In genomic region chr5:181187500-181188213, GRCh38 we compare ENCODE assay signal across 1 cellular context.
A peak's percentile ranks its signal among the peaks of the same experiment; 100 is the strongest.
TF ChIP-seq lines count a peak whose summit lies in the region.

No MANE protein-coding gene starts in this region.

TF ChIP-seq in HepG2, 621 proteins besides CTCF, POLR2A, EP300 and RAD21 (continued from another document and continues in another):
- TF ChIP-seq TRAFD1 (CRISPR knock-in tag; IDR thresholded peaks at IDR 0.05; ENCODE audit: borderline replicate concordance) (no peak), ZNF878 (CRISPR knock-in tag; IDR thresholded peaks at IDR 0.05) (no peak), MXD4 (CRISPR knock-in tag; IDR thresholded peaks at IDR 0.05) (0 out of 2 replicates have a peak, but pooled peaks have one; percentile 14), CREBL2 (CRISPR knock-in tag; IDR thresholded peaks at IDR 0.05; ENCODE audit: borderline replicate concordance) (no peak), ZBTB7B (CRISPR knock-in tag; IDR thresholded peaks at IDR 0.05) (peak; percentile 69), ZIK1 (CRISPR knock-in tag; IDR thresholded peaks at IDR 0.05; ENCODE audit: borderline replicate concordance, low read depth) (peak; percentile 43; the same call in 1 of the 2 replicates), ZKSCAN5 (CRISPR knock-in tag; IDR thresholded peaks at IDR 0.05) (no peak), ZFAT (CRISPR knock-in tag; conservative IDR thresholded peaks at IDR 0.05) (no peak), GATAD1 (CRISPR knock-in tag; IDR thresholded peaks at IDR 0.05) (peak; percentile 45), FOXJ3 (CRISPR knock-in tag; IDR thresholded peaks at IDR 0.05; ENCODE audit: borderline replicate concordance) (peak; percentile 65; the same call in 1 of the 2 replicates), ZNF598 (CRISPR knock-in tag; IDR thresholded peaks at IDR 0.05; ENCODE audit: borderline replicate concordance) (no peak; the same call in 1 of the 2 replicates), FIP1L1 (IDR thresholded peaks at IDR 0.05; ENCODE audit: borderline replicate concordance, insufficient read depth, low read depth, low read length) (no peak), ZNF552 (CRISPR knock-in tag; IDR thresholded peaks at IDR 0.05; ENCODE audit: borderline replicate concordance) (no peak), SAP130 (CRISPR knock-in tag; IDR thresholded peaks at IDR 0.05; ENCODE audit: low read depth) (peak; percentile 45), ZNF264 (CRISPR knock-in tag; IDR thresholded peaks at IDR 0.05) (peak; percentile 80; the same call in 1 of the 2 replicates), RCOR2 (CRISPR knock-in tag; IDR thresholded peaks at IDR 0.05) (peak; percentile 52; the same call in 1 of the 2 replicates), MLLT10 (CRISPR knock-in tag; IDR thresholded peaks at IDR 0.05) (no peak), ZMAT3 (CRISPR knock-in tag; conservative IDR thresholded peaks at IDR 0.05) (no peak), SMARCC2 (IDR thresholded peaks at IDR 0.05) (no peak), TGIF2 (CRISPR knock-in tag; IDR thresholded peaks at IDR 0.05) (peak; percentile 69), ZNF382 (CRISPR knock-in tag; IDR thresholded peaks at IDR 0.05; ENCODE audit: borderline replicate concordance) (no peak), ZSCAN12 (CRISPR knock-in tag; IDR thresholded peaks at IDR 0.05) (no peak), ZBTB21 (CRISPR knock-in tag; IDR thresholded peaks at IDR 0.05) (no peak), ELF1 (CRISPR knock-in tag; IDR thresholded peaks at IDR 0.05) (peak; percentile 55; the same call in 1 of the 2 replicates), KDM4B (CRISPR knock-in tag; IDR thresholded peaks at IDR 0.05) (peak; percentile 53; the same call in 1 of the 2 replicates), GABPB1 (CRISPR knock-in tag; IDR thresholded peaks at IDR 0.05) (peak; percentile 33; the same call in 1 of the 2 replicates), LCORL (IDR thresholded peaks at IDR 0.05) (no peak), LCORL (CRISPR knock-in tag; IDR thresholded peaks at IDR 0.05) (peak; percentile 38; the same call in 1 of the 2 replicates), NKX3-1 (CRISPR knock-in tag; IDR thresholded peaks at IDR 0.05) (no peak), NFYB (CRISPR knock-in tag; IDR thresholded peaks at IDR 0.05) (no peak), AGO2 (optimal IDR thresholded peaks at IDR 0.05; ENCODE audit: low read depth, low read length) (no peak), ATF4 (CRISPR knock-in tag; IDR thresholded peaks at IDR 0.05) (peak in 1 of 2 experiments; percentile 20; a peak in 1 of 4 replicates), ZNF432 (CRISPR knock-in tag; IDR thresholded peaks at IDR 0.05; ENCODE audit: borderline replicate concordance) (no peak), RXRA (CRISPR knock-in tag; IDR thresholded peaks at IDR 0.05) (peak; percentile 59; the same call in 1 of the 2 replicates), REST (IDR thresholded peaks at IDR 0.05; ENCODE audit: borderline replicate concordance in 1 of 2, low read depth in 1 of 2, low read length in 2 of 2) (no peak), SRY (CRISPR knock-in tag; IDR thresholded peaks at IDR 0.05) (no peak), HIC2 (CRISPR knock-in tag; IDR thresholded peaks at IDR 0.05; ENCODE audit: low read depth) (0 out of 2 replicates have a peak, but pooled peaks have one; percentile 31), PCBP1 (IDR thresholded peaks at IDR 0.05; ENCODE audit: borderline replicate concordance, low read depth, low read length) (no peak), ZFP36L2 (CRISPR knock-in tag; IDR thresholded peaks at IDR 0.05) (no peak), ISX (CRISPR knock-in tag; conservative IDR thresholded peaks at IDR 0.05) (no peak), NFE2 (CRISPR knock-in tag; IDR thresholded peaks at IDR 0.05) (no peak), IKZF4 (CRISPR knock-in tag; IDR thresholded peaks at IDR 0.05; ENCODE audit: borderline replicate concordance, low read depth, not compliant biosample characterization) (peak; percentile 70), ONECUT2 (CRISPR knock-in tag; IDR thresholded peaks at IDR 0.05) (no peak), USF2 (IDR thresholded peaks at IDR 0.05; ENCODE audit: low read depth, low read length) (no peak), USF2 (CRISPR knock-in tag; IDR thresholded peaks at IDR 0.05; ENCODE audit: borderline replicate concordance) (0 out of 2 replicates have a peak, but pooled peaks have one; percentile 16), ZNF101 (CRISPR knock-in tag; IDR thresholded peaks at IDR 0.05; ENCODE audit: borderline replicate concordance, low read depth) (0 out of 2 replicates have a peak, but pooled peaks have one; percentile 49), PCBP2 (optimal IDR thresholded peaks at IDR 0.05; ENCODE audit: low read depth, low read length, poor library complexity, severe bottlenecking) (no peak), SPEN (CRISPR knock-in tag; IDR thresholded peaks at IDR 0.05; ENCODE audit: low read depth) (no peak; the same call in 1 of the 2 replicates), ATF1 (CRISPR knock-in tag; IDR thresholded peaks at IDR 0.05) (no peak), SIN3A (IDR thresholded peaks at IDR 0.05; ENCODE audit: borderline replicate concordance, low read depth, low read length) (peak; percentile 31; the same call in 1 of the 2 replicates), ZC3H13 (CRISPR knock-in tag; IDR thresholded peaks at IDR 0.05) (no peak), ZFP36 (IDR thresholded peaks at IDR 0.05; ENCODE audit: borderline replicate concordance, low read depth, low read length, partially characterized antibody) (no peak)
- TF ChIP-seq, protein P1, sequence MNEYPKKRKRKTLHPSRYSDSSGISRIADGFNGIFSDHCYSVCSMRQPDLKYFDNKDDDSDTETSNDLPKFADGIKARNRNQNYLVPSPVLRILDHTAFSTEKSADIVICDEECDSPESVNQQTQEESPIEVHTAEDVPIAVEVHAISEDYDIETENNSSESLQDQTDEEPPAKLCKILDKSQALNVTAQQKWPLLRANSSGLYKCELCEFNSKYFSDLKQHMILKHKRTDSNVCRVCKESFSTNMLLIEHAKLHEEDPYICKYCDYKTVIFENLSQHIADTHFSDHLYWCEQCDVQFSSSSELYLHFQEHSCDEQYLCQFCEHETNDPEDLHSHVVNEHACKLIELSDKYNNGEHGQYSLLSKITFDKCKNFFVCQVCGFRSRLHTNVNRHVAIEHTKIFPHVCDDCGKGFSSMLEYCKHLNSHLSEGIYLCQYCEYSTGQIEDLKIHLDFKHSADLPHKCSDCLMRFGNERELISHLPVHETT (CRISPR knock-in tag; conservative IDR thresholded peaks at IDR 0.05): no peak; the same call in 1 of the 2 replicates
- TF ChIP-seq, protein P2, sequence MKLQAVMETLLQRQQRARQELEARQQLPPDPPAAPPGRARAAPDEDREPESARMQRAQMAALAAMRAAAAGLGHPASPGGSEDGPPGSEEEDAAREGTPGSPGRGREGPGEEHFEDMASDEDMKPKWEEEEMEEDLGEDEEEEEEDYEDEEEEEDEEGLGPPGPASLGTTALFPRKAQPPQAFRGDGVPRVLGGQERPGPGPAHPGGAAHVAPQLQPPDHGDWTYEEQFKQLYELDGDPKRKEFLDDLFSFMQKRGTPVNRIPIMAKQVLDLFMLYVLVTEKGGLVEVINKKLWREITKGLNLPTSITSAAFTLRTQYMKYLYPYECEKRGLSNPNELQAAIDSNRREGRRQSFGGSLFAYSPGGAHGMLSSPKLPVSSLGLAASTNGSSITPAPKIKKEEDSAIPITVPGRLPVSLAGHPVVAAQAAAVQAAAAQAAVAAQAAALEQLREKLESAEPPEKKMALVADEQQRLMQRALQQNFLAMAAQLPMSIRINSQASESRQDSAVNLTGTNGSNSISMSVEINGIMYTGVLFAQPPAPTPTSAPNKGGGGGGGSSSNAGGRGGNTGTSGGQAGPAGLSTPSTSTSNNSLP (IDR thresholded peaks at IDR 0.05; ENCODE audit: low read depth, low read length): no peak
- TF ChIP-seq, protein P3, sequence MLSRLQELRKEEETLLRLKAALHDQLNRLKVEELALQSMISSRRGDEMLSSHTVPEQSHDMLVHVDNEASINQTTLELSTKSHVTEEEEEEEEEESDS (CRISPR knock-in tag; IDR thresholded peaks at IDR 0.05; ENCODE audit: borderline replicate concordance): no peak
- TF ChIP-seq, protein P4, sequence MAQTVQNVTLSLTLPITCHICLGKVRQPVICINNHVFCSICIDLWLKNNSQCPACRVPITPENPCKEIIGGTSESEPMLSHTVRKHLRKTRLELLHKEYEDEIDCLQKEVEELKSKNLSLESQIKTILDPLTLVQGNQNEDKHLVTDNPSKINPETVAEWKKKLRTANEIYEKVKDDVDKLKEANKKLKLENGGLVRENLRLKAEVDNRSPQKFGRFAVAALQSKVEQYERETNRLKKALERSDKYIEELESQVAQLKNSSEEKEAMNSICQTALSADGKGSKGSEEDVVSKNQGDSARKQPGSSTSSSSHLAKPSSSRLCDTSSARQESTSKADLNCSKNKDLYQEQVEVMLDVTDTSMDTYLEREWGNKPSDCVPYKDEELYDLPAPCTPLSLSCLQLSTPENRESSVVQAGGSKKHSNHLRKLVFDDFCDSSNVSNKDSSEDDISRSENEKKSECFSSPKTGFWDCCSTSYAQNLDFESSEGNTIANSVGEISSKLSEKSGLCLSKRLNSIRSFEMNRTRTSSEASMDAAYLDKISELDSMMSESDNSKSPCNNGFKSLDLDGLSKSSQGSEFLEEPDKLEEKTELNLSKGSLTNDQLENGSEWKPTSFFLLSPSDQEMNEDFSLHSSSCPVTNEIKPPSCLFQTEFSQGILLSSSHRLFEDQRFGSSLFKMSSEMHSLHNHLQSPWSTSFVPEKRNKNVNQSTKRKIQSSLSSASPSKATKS (CRISPR knock-in tag; IDR thresholded peaks at IDR 0.05): no peak
